ENCODE assay signal across 8 cellular contexts in the genomic region with DNA sequence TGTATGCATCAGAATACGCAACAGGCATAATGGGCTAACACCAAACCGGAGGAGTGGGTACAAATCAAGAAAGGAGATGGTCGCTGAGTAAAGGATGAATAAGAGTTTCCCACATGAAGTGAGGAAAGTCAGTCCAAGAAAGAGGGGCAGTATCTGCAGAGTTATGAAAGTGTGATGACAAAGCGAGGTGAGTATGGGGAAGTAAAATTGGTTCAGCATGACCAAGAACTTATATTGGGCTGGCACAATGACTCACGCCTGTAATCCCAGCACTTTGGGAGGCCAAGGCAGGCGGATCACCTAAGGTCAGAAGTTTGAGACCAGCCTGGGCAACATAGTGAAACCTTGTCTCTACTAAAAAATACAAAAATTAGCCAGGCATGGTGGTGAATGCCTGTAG. TPM values are rescaled to one million over a fixed set of nuclear protein-coding genes. Genes with fewer than 3 reads are reported as not detected.
DNase-seq lines count a peak whose midpoint lies in the region; ATAC-seq lines count a peak whose summit lies in the region.
"Not testable (repeated sequence)": the region's sequence is repeated elsewhere in the genome, so short reads cannot be mapped to it uniquely, and the experiment has no call there.

No MANE protein-coding gene starts in this region.

- H3K36me3 Mint-ChIP-seq in activated T-helper 17 cell treated with anti-CD3 and anti-CD28 coated beads, Interleukin-2, amount 50 U/mL, for 72 hours (ENCODE audit: low read depth), result not testable (repeated sequence)

- not testable (repeated sequence) for H3K9me3 Mint-ChIP-seq in activated T-helper 17 cell treated with anti-CD3 and anti-CD28 coated beads, Interleukin-2, amount 50 U/mL, for 72 hours

- H3K27ac Mint-ChIP-seq in activated T-helper 17 cell treated with anti-CD3 and anti-CD28 coated beads, Interleukin-2, amount 50 U/mL, for 72 hours, result peak overlapping the region; percentile 0

- not testable (repeated sequence) for H3K27me3 Mint-ChIP-seq in activated T-helper 17 cell treated with anti-CD3 and anti-CD28 coated beads, Interleukin-2, amount 50 U/mL, for 72 hours

- peak; percentile 41 for ATAC-seq in GM19328 (IDR thresholded peaks at IDR 0.05; ENCODE audit: unreplicated experiment)
- ATAC-seq in HG02678 (IDR thresholded peaks at IDR 0.05; ENCODE audit: unreplicated experiment), result peak; percentile 49
- peak; percentile 43 for ATAC-seq in HG03469 (IDR thresholded peaks at IDR 0.05; ENCODE audit: unreplicated experiment)
- ATAC-seq in activated T-helper 17 cell treated with anti-CD3 and anti-CD28 coated beads, Interleukin-2, amount 50 U/mL, for 72 hours (replicated peaks), result peak; percentile 95

- DNase-seq in EL (peak; percentile 65), OCI-M1 (lab: John Stamatoyannopoulos, UW) (peak; percentile 56), iris pigment epithelial cell (ENCODE audit: low read depth) (peak; percentile 65)
- peak; percentile 14 to 32 for DNase-seq in stimulated activated CD8-positive, alpha-beta memory T cell treated with anti-CD3 and anti-CD28 coated beads, Interleukin-7, amount 100 ng/mL, for 48 hours (ENCODE audit: extremely low read depth in 1 of 2, low read depth in 1 of 2)

- H3K4me1 Mint-ChIP-seq in activated T-helper 17 cell treated with anti-CD3 and anti-CD28 coated beads, Interleukin-2, amount 50 U/mL, for 72 hours, result peaks cover 12% of the 10 kb centered on the region

- H3K4me3 Mint-ChIP-seq in activated T-helper 17 cell treated with anti-CD3 and anti-CD28 coated beads, Interleukin-2, amount 50 U/mL, for 72 hours, result not testable (repeated sequence)

RNA-seq across cellular contexts. Expression of gene GSAP, which starts 47.5 kb away (rescaled TPM):
- 1 to 10 TPM; 1.1 to 2.9 TPM for total RNA-seq in activated T-helper 17 cell treated with anti-CD3 and anti-CD28 coated beads, Interleukin-2, amount 50 U/mL, for 72 hours

Comparison
In these comparisons a context has a peak if more than half of its experiments do, and no peak if none do; other contexts are left out.
1. Peak in every context shown above with its lines: DNase-seq and ATAC-seq.
2. ATAC-seq: peak in every context shown above with its lines; median percentile 95 in activated T-helper 17 cell treated with anti-CD3 and anti-CD28 coated beads, Interleukin-2, amount 50 U/mL, for 72 hours; 49 in HG02678; 43 in HG03469; 41 in GM19328.